In the genomic region with DNA sequence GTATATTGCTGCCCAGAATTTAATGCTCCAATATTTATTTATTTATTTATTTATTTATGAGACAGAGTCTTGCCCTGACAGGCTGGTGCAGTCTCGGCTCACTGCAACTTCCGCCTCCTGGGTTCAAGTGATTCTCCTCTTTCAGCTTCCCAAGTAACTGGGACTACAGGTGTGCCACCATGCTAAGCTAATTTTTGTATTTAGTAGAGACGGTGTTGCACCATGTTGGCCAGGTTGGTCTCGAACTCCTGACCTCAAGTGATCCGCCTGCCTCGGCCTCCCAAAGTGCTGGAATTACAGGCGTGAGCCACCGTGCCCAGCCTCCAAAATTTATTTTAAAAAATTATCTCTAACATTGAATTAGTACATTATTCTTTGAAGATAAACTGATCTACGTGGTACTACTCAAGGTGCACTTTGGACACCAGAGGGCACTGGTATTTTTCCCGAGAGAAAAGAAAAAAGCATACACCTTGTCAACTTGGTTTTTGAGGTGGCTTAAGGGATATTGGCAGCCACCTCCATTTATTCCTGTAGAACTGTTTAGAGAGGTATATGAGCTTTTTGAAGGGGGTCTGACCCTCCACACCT, we compare ENCODE assay signal across 9 cellular contexts. TPM values are rescaled to one million over a fixed set of nuclear protein-coding genes. Genes with fewer than 3 reads are reported as not detected.
DNase-seq lines count a peak whose midpoint lies in the region; ATAC-seq and TF ChIP-seq lines count a peak whose summit lies in the region.
"Had no signal": no experiment of that assay in that cellular context is flagged by ENCODE, and none has a peak within 500 bp of the region (broad histone marks: within the 10 kb centered on the region; RNA-seq: fewer than 3 reads in every experiment).

No MANE protein-coding gene starts in this region.

- peak overlapping the region; percentile 93 for H3K4me3 Mint-ChIP-seq in mesothelial cell of epicardium

- no peak for TF ChIP-seq CTCF in GM20000 (IDR thresholded peaks at IDR 0.05; ENCODE audit: extremely low read depth, missing control alignments)
- peak; percentile 25 for TF ChIP-seq CTCF in mesothelial cell of epicardium (IDR thresholded peaks at IDR 0.05; ENCODE audit: unreplicated experiment)

- ATAC-seq in activated naive CD4-positive, alpha-beta T cell treated with anti-CD3 and anti-CD28 coated beads, Interleukin-2, amount 50 U/mL, for 72 hours: no peak

- peak overlapping the region; percentile 25 to 73 for H3K27ac Mint-ChIP-seq in activated naive CD4-positive, alpha-beta T cell treated with anti-CD3 and anti-CD28 coated beads, Interleukin-2, amount 50 U/mL, for 72 hours
- peak overlapping the region; percentile 96 for H3K27ac Mint-ChIP-seq in mesothelial cell of epicardium

- H3K9me3 Mint-ChIP-seq in activated naive CD4-positive, alpha-beta T cell treated with anti-CD3 and anti-CD28 coated beads, Interleukin-2, amount 50 U/mL, for 72 hours: no peaks in the 10 kb centered on the region
- H3K9me3 Mint-ChIP-seq in mesothelial cell of epicardium: no peaks in the 10 kb centered on the region

- peaks cover 12% of the 10 kb centered on the region in 2 donors for H3K36me3 Mint-ChIP-seq in activated naive CD4-positive, alpha-beta T cell treated with anti-CD3 and anti-CD28 coated beads, Interleukin-2, amount 50 U/mL, for 72 hours
- peaks cover 1% of the 10 kb centered on the region for H3K36me3 Mint-ChIP-seq in mesothelial cell of epicardium

- no peaks in the 10 kb centered on the region for H3K27me3 Mint-ChIP-seq in mesothelial cell of epicardium (ENCODE audit: low read depth)

- DNase-seq in DMS53 (lab: John Stamatoyannopoulos, UW): peak; percentile 32
- DNase-seq in DMS53 treated with DMSO at 0.1 percent for 48 hours (lab: John Stamatoyannopoulos, UW; ENCODE audit: unreplicated experiment): no peak
- DNase-seq in GM20000 (ENCODE audit: low spot score): peak; percentile 25
- DNase-seq in activated naive CD4-positive, alpha-beta T cell treated with anti-CD3 and anti-CD28 coated beads, Interleukin-2, amount 50 U/mL, for 72 hours (ENCODE audit: low spot score in 2 of 2): no peak
- DNase-seq in mesothelial cell of epicardium (ENCODE audit: low spot score in 2 of 2, unreplicated experiment in 2 of 2): no peak
- no peak for DNase-seq in COR-L47 (lab: John Stamatoyannopoulos, UW)
- no peak for DNase-seq in inferior parietal cortex (ENCODE audit: extremely low spot score)
- no peak for DNase-seq in D341Med (ENCODE audit: low spot score)
- DNase-seq: stimulated activated CD4-positive, alpha-beta T cell treated with anti-CD3 and anti-CD28 coated beads, Interleukin-4, amount 100 ng/mL, for 24 hours had no signal

- H3K4me1 Mint-ChIP-seq in mesothelial cell of epicardium: peaks cover 39% of the 10 kb centered on the region

RNA-seq across cellular contexts. Expression of a gene that starts 1.4 kb away (rescaled TPM):
- total RNA-seq in activated naive CD4-positive, alpha-beta T cell treated with anti-CD3 and anti-CD28 coated beads, Interleukin-2, amount 50 U/mL, for 72 hours: 10 to 100 TPM; 16.9 to 19.4 TPM
- total RNA-seq in mesothelial cell of epicardium: 82.9 to 89.3 TPM (median 87.7 TPM) in 3 replicates

RNA-seq across cellular contexts. Expression of a gene that starts 9.8 kb away (rescaled TPM):
- 10 to 100 TPM; 23.1 to 25.9 TPM for total RNA-seq in activated naive CD4-positive, alpha-beta T cell treated with anti-CD3 and anti-CD28 coated beads, Interleukin-2, amount 50 U/mL, for 72 hours
- total RNA-seq in mesothelial cell of epicardium: 41.4 to 46.7 TPM (median 46.4 TPM) in 3 replicates

Comparison
In these comparisons a context has a peak if more than half of its experiments do, and no peak if none do; other contexts are left out.
1. DNase-seq: peak in DMS53 (single experiment) and GM20000 (single experiment); none in DMS53 treated with DMSO at 0.1 percent for 48 hours (single experiment), activated naive CD4-positive, alpha-beta T cell treated with anti-CD3 and anti-CD28 coated beads, Interleukin-2, amount 50 U/mL, for 72 hours (0 of 2), mesothelial cell of epicardium (0 of 2), COR-L47 (single experiment), inferior parietal cortex (single experiment) and D341Med (single experiment).